Comparison of ENCODE assay signal across 29 cellular contexts in genomic region chr2:68333931-68334330, GRCh38.
"Had no signal": no experiment of that assay in that cellular context is flagged by ENCODE, and none has a peak within 500 bp of the region (broad histone marks: within the 10 kb centered on the region; RNA-seq: fewer than 3 reads in every experiment).

No MANE protein-coding gene starts in this region.

- H3K9me3 Mint-ChIP-seq: stimulated activated effector memory CD8-positive, alpha-beta T cell treated with anti-CD3 and anti-CD28 coated beads, Interleukin-12 subunit alpha, Interleukin-12 subunit beta, amount 100 ng/mL, for 72 hours; stimulated activated memory B cell treated with anti-CD40 and anti-IgM and Interleukin-4, amounts not matched to agents 10 μg/mL and 1 μg/mL and 100 μg/mL, for 72 hours; stimulated activated naive B cell treated with anti-CD40 and anti-IgM and Interleukin-4, amounts not matched to agents 10 μg/mL and 1 μg/mL and 100 μg/mL, for 72 hours; stimulated activated naive CD8-positive, alpha-beta T cell treated with anti-CD3 and anti-CD28 coated beads, Interleukin-15, amount 100 ng/mL, for 72 hours; stimulated activated naive CD8-positive, alpha-beta T cell treated with anti-CD3 and anti-CD28 coated beads, Interleukin-15, Interleukin-2, amounts not matched to agents 100 ng/mL and 50 ng/mL, for 24 hours; type B pancreatic cell had no signal

- DNase-seq: stimulated activated CD4-positive, alpha-beta T cell treated with anti-CD3 and anti-CD28 coated beads, Interleukin-2, amount 100 ng/mL, for 48 hours; stimulated activated CD4-positive, alpha-beta T cell treated with anti-CD3 and anti-CD28 coated beads, Interleukin-4, amount 100 ng/mL, for 1 hour; stimulated activated CD4-positive, alpha-beta T cell treated with anti-CD3 and anti-CD28 coated beads, Interleukin-4, amount 100 ng/mL, for 24 hours; stimulated activated CD4-positive, alpha-beta T cell treated with anti-CD3 and anti-CD28 coated beads, Interleukin-4, amount 100 ng/mL, for 4 hours; stimulated activated CD8-positive, alpha-beta memory T cell treated with anti-CD3 and anti-CD28 coated beads, Interleukin-4, amount 100 ng/mL, for 48 hours; stimulated activated naive B cell treated with anti-CD40 and anti-IgM and Interleukin-4, amounts not matched to agents 10 μg/mL and 1 μg/mL and 100 μg/mL, for 72 hours; stimulated activated naive CD4-positive, alpha-beta T cell; stimulated activated naive CD4-positive, alpha-beta T cell treated with Interleukin-2 at 50 U/mL for 16 hours; stimulated activated naive CD8-positive, alpha-beta T cell treated with anti-CD3 and anti-CD28 coated beads, Interleukin-15, amount 100 ng/mL, for 72 hours; stimulated activated naive CD8-positive, alpha-beta T cell treated with anti-CD3 and anti-CD28 coated beads, Interleukin-15, Interleukin-2, amounts not matched to agents 100 U/mL and 50 U/mL, for 24 hours; stomach; substantia nigra; testis; thyroid gland; tibial artery; transverse colon; trophoblast cell; upper lobe of left lung; upper lobe of right lung; uterus had no signal

- H3K9me3 ChIP-seq: stomach, suprapubic skin, testis, thoracic aorta, thyroid gland, tibial artery, tibial nerve, transverse colon, upper lobe of left lung, upper lobe of right lung, uterus, vagina had no signal

- H3K27me3 Mint-ChIP-seq: type B pancreatic cell had no signal

- H3K27ac Mint-ChIP-seq: stimulated activated effector memory CD8-positive, alpha-beta T cell treated with anti-CD3 and anti-CD28 coated beads, Interleukin-12 subunit alpha, Interleukin-12 subunit beta, amount 100 ng/mL, for 72 hours; stimulated activated memory B cell treated with anti-CD40 and anti-IgM and Interleukin-4, amounts not matched to agents 10 μg/mL and 1 μg/mL and 100 μg/mL, for 72 hours; stimulated activated naive B cell treated with anti-CD40 and anti-IgM and Interleukin-4, amounts not matched to agents 10 μg/mL and 1 μg/mL and 100 μg/mL, for 72 hours; stimulated activated naive CD8-positive, alpha-beta T cell treated with anti-CD3 and anti-CD28 coated beads, Interleukin-15, amount 100 ng/mL, for 72 hours; stimulated activated naive CD8-positive, alpha-beta T cell treated with anti-CD3 and anti-CD28 coated beads, Interleukin-15, Interleukin-2, amounts not matched to agents 100 ng/mL and 50 ng/mL, for 24 hours; type B pancreatic cell had no signal

- ATAC-seq: stimulated activated effector memory CD8-positive, alpha-beta T cell treated with anti-CD3 and anti-CD28 coated beads, Interleukin-12 subunit alpha, Interleukin-12 subunit beta, amount 100 ng/mL, for 72 hours; stimulated activated memory B cell treated with anti-CD40 and anti-IgM and Interleukin-4, amounts not matched to agents 10 μg/mL and 1 μg/mL and 100 μg/mL, for 72 hours; stimulated activated naive B cell treated with anti-CD40 and anti-IgM and Interleukin-4, amounts not matched to agents 10 μg/mL and 1 μg/mL and 100 μg/mL, for 72 hours; stimulated activated naive CD8-positive, alpha-beta T cell treated with anti-CD3 and anti-CD28 coated beads, Interleukin-15, amount 100 ng/mL, for 72 hours; stimulated activated naive CD8-positive, alpha-beta T cell treated with anti-CD3 and anti-CD28 coated beads, Interleukin-15, Interleukin-2, amounts not matched to agents 100 U/mL and 50 U/mL, for 24 hours; upper lobe of right lung had no signal

- H3K36me3 ChIP-seq: stomach, suprapubic skin, thoracic aorta, thyroid gland, tibial artery, tibial nerve, transverse colon, upper lobe of left lung, upper lobe of right lung, uterus, vagina had no signal

- H3K27ac ChIP-seq: stomach, suprapubic skin, testis, thoracic aorta, thyroid gland, tibial artery, tibial nerve, transverse colon, upper lobe of left lung, upper lobe of right lung, uterus, vagina had no signal

- H3K27me3 ChIP-seq: testis, thyroid gland, upper lobe of left lung, upper lobe of right lung, vagina had no signal

- H3K4me3 ChIP-seq: stomach, suprapubic skin, testis, thoracic aorta, thyroid gland, tibial artery, tibial nerve, transverse colon, upper lobe of left lung, upper lobe of right lung, uterus, vagina had no signal

- H3K4me1 Mint-ChIP-seq: stimulated activated effector memory CD8-positive, alpha-beta T cell treated with anti-CD3 and anti-CD28 coated beads, Interleukin-12 subunit alpha, Interleukin-12 subunit beta, amount 100 ng/mL, for 72 hours; stimulated activated memory B cell treated with anti-CD40 and anti-IgM and Interleukin-4, amounts not matched to agents 10 μg/mL and 1 μg/mL and 100 μg/mL, for 72 hours; stimulated activated naive B cell treated with anti-CD40 and anti-IgM and Interleukin-4, amounts not matched to agents 10 μg/mL and 1 μg/mL and 100 μg/mL, for 72 hours; stimulated activated naive CD8-positive, alpha-beta T cell treated with anti-CD3 and anti-CD28 coated beads, Interleukin-15, amount 100 ng/mL, for 72 hours had no signal

- H3K4me1 ChIP-seq: stomach, suprapubic skin, testis, thyroid gland, tibial artery, tibial nerve, transverse colon, upper lobe of left lung, upper lobe of right lung, uterus, vagina had no signal

- FAIRE-seq: urothelium cell line had no signal

- H3K4me3 Mint-ChIP-seq: stimulated activated effector memory CD8-positive, alpha-beta T cell treated with anti-CD3 and anti-CD28 coated beads, Interleukin-12 subunit alpha, Interleukin-12 subunit beta, amount 100 ng/mL, for 72 hours; stimulated activated memory B cell treated with anti-CD40 and anti-IgM and Interleukin-4, amounts not matched to agents 10 μg/mL and 1 μg/mL and 100 μg/mL, for 72 hours; stimulated activated naive B cell treated with anti-CD40 and anti-IgM and Interleukin-4, amounts not matched to agents 10 μg/mL and 1 μg/mL and 100 μg/mL, for 72 hours; stimulated activated naive CD8-positive, alpha-beta T cell treated with anti-CD3 and anti-CD28 coated beads, Interleukin-15, amount 100 ng/mL, for 72 hours; stimulated activated naive CD8-positive, alpha-beta T cell treated with anti-CD3 and anti-CD28 coated beads, Interleukin-15, Interleukin-2, amounts not matched to agents 100 ng/mL and 50 ng/mL, for 24 hours; type B pancreatic cell had no signal

- H3K36me3 Mint-ChIP-seq: stimulated activated effector memory CD8-positive, alpha-beta T cell treated with anti-CD3 and anti-CD28 coated beads, Interleukin-12 subunit alpha, Interleukin-12 subunit beta, amount 100 ng/mL, for 72 hours; stimulated activated memory B cell treated with anti-CD40 and anti-IgM and Interleukin-4, amounts not matched to agents 10 μg/mL and 1 μg/mL and 100 μg/mL, for 72 hours; stimulated activated naive B cell treated with anti-CD40 and anti-IgM and Interleukin-4, amounts not matched to agents 10 μg/mL and 1 μg/mL and 100 μg/mL, for 72 hours; type B pancreatic cell had no signal
